Comparison of ENCODE assay signal across 13 cellular contexts in genomic region chr21:45323487-45324380, GRCh38. TPM values are rescaled to one million over a fixed set of nuclear protein-coding genes. Genes with fewer than 3 reads are reported as not detected.
DNase-seq lines count a peak whose midpoint lies in the region; ATAC-seq and TF ChIP-seq lines count a peak whose summit lies in the region.
"Had no signal": no experiment of that assay in that cellular context is flagged by ENCODE, and none has a peak within 500 bp of the region (broad histone marks: within the 10 kb centered on the region; RNA-seq: fewer than 3 reads in every experiment).

No MANE protein-coding gene starts in this region.

- TF ChIP-seq POLR2A in transverse colon (IDR thresholded peaks at IDR 0.05), result no peak

- peak overlapping the region; percentile 63 for H3K9ac ChIP-seq in BLaER1

- peaks cover 94% of the 10 kb centered on the region for H3K4me1 ChIP-seq in BLaER1
- H3K4me1 ChIP-seq in osteoblast (ENCODE audit: insufficient read depth, low read length), result peaks cover 23% of the 10 kb centered on the region
- H3K4me1 ChIP-seq in transverse colon, result peaks cover 9 to 35% (median 18%) of the 10 kb centered on the region in 4 donors

- H3K9me3 ChIP-seq in BLaER1 (no peaks in the 10 kb centered on the region), osteoblast (ENCODE audit: low read depth, low read length) (no peaks in the 10 kb centered on the region), transverse colon (no peaks in the 10 kb centered on the region)

- H3K36me3 ChIP-seq in BLaER1 (no peaks in the 10 kb centered on the region), osteoblast (ENCODE audit: insufficient read depth, low read length) (no peaks in the 10 kb centered on the region), transverse colon (no peaks in the 10 kb centered on the region)
- H3K36me3 ChIP-seq: brain microvascular endothelial cell had no signal

- TF ChIP-seq EP300 in transverse colon (IDR thresholded peaks at IDR 0.05; ENCODE audit: low read depth), result no peak

- peak overlapping the region; percentile 99 for H3K4me2 ChIP-seq in BLaER1
- peak overlapping the region; percentile 36 for H3K4me2 ChIP-seq in osteoblast (ENCODE audit: insufficient read depth, low read length)

- TF ChIP-seq CTCF in osteoblast (IDR thresholded peaks at IDR 0.05; ENCODE audit: extremely low read depth, low read depth, low read length) (no peak), transverse colon (IDR thresholded peaks at IDR 0.05) (no peak)

- intact Hi-C loops in Right ventricle myocardium superior (cut with DNase I) (no loop called here), transverse colon (cut with DNase I; ENCODE audit: low total_unique reads) (no loop called here)

- H3K4me3 ChIP-seq in BLaER1, result peak overlapping the region; percentile 58
- H3K4me3 ChIP-seq in osteoblast (ENCODE audit: insufficient read depth, low read length), result no peak overlapping the region
- H3K4me3 ChIP-seq in transverse colon, result no peak overlapping the region

- no peaks in the 10 kb centered on the region for H3K79me2 ChIP-seq in osteoblast (ENCODE audit: insufficient read depth, low read length)

- H3K27ac ChIP-seq in BLaER1 (peak overlapping the region; percentile 91), osteoblast (ENCODE audit: low read depth, low read length) (peak overlapping the region; percentile 48), transverse colon (peak overlapping the region in 1 of 4 donors; percentile 32)
- H3K27ac ChIP-seq: brain microvascular endothelial cell, C4-2B had no signal

- H4K20me1 ChIP-seq in BLaER1 (peaks cover 20% of the 10 kb centered on the region), osteoblast (ENCODE audit: insufficient read depth, low read length) (no peaks in the 10 kb centered on the region)

- H2AFZ ChIP-seq in osteoblast (ENCODE audit: low read length), result no peak overlapping the region

- in situ Hi-C loops in transverse colon (cut with MboI; ENCODE audit: low pct_ligation_motif_present in 1 of 4, low pct_unique_long_range_greater_than_20kb in 1 of 4, low sequenced_read_pairs in 3 of 4), result no loop called here

- DNase-seq in RPMI7951 (ENCODE audit: low read depth) (peak; percentile 68), Right ventricle myocardium superior (peak; percentile 35), osteoblast (ENCODE audit: insufficient read length, low spot score, missing footprints) (peak; percentile 97), NCI-H2196 (lab: John Stamatoyannopoulos, UW; ENCODE audit: unreplicated experiment) (no peak), transverse colon (no peak)
- DNase-seq: brain microvascular endothelial cell, NCI-H187, OCI-M1 had no signal

- WGBS in transverse colon (ENCODE audit: low coverage in 1 of 2), 2 donors, result 60% methylated on average over 16 of the region's 16 CpGs; no CpG with 5 or more reads in 1 of the 2 donors

- ATAC-seq in Right ventricle myocardium superior (ENCODE audit: poor library complexity) (no peak), HG03097 (IDR thresholded peaks at IDR 0.05; ENCODE audit: low FRiP score, unreplicated experiment) (no peak), GM18519 (IDR thresholded peaks at IDR 0.05; ENCODE audit: low FRiP score, unreplicated experiment) (no peak)
- ATAC-seq: left colon had no signal

- H3K27me3 ChIP-seq in BLaER1, result no peaks in the 10 kb centered on the region
- H3K27me3 ChIP-seq in osteoblast (ENCODE audit: insufficient read depth, low read length), result no peaks in the 10 kb centered on the region
- no peaks in the 10 kb centered on the region for H3K27me3 ChIP-seq in transverse colon
- H3K27me3 ChIP-seq: brain microvascular endothelial cell had no signal

RNA-seq across cellular contexts. Expression of gene POFUT2, which starts 36.0 kb away (rescaled TPM):
- total RNA-seq in RPMI7951 (2014; rRNA removed; shearing (Covaris generic)), result 24.6 and 30.3 TPM in 2 replicates
- 15.3 TPM for total RNA-seq in Right ventricle myocardium superior
- 35.8 and 39.2 TPM in 2 replicates for total RNA-seq in osteoblast
- 10 to 100 TPM; 29.9 to 79.3 (median 33.3) TPM for total RNA-seq in transverse colon

Comparison
In these comparisons a context has a peak if more than half of its experiments do, and no peak if none do; other contexts are left out.
1. DNase-seq: peak in RPMI7951 (single experiment), Right ventricle myocardium superior (single experiment) and osteoblast (single experiment); none in NCI-H2196 (single experiment) and transverse colon (single experiment).